Comparison of ENCODE assay signal across 15 cellular contexts in the genomic region with DNA sequence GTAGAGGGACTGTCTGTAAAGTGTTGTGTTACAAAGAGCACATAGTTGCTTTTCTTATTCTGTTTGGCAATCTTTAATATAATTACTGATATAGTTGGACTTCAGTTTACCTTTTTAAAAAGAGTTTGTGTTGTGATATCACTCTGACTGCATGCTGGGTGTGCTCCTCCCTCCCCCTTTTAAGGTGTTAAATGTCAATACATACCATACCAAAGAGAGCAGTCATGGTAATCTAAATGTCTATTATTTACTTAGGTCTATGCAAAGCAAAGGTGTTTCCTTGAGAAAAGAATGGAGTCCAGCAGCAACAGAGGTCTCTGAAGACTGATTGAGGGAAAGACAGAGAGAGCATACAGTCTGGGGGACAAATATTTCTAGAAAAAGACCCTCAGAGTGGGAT.
DNase-seq lines count a peak whose midpoint lies in the region; ATAC-seq and TF ChIP-seq lines count a peak whose summit lies in the region.
"Had no signal": no experiment of that assay in that cellular context is flagged by ENCODE, and none has a peak within 500 bp of the region (broad histone marks: within the 10 kb centered on the region; RNA-seq: fewer than 3 reads in every experiment).

No MANE protein-coding gene starts in this region.

- H3K9me3 ChIP-seq in mucosa of descending colon (no peaks in the 10 kb centered on the region), left lung (no peaks in the 10 kb centered on the region)

- H3K4me1 ChIP-seq in mucosa of descending colon (ENCODE audit: low read depth) (no peaks in the 10 kb centered on the region), left lung (peaks cover 0 to 7% of the 10 kb centered on the region in 2 donors)
- H3K4me1 ChIP-seq: BLaER1 had no signal

- POLR2A ChIA-PET in activated CD8-positive, alpha-beta T cell treated with anti-CD3 and anti-CD28 coated beads for 36 hours (lab: Charles Lee), result no interaction called here

- no TSS peak for BruUV-seq in Calu3 (replicated peaks; lab: Mats Ljungman, UMichigan)

- H3K36me3 ChIP-seq in mucosa of descending colon (ENCODE audit: low read depth) (no peaks in the 10 kb centered on the region), left lung (no peaks in the 10 kb centered on the region)
- H3K36me3 ChIP-seq: BLaER1 had no signal

- peak overlapping the region; percentile 36 for H3K4me3 Mint-ChIP-seq in Calu3 (ENCODE audit: low read depth, unreplicated experiment)
- no peak overlapping the region for H3K4me3 Mint-ChIP-seq in activated CD8-positive, alpha-beta T cell treated with anti-CD3 and anti-CD28 coated beads for 36 hours
- H3K4me3 Mint-ChIP-seq: CD8-positive, alpha-beta T cell; HFFc6 had no signal

- CTCF ChIA-PET in Calu3 (lab: Charles Lee), result no interaction called here
- CTCF ChIA-PET in activated CD8-positive, alpha-beta T cell treated with anti-CD3 and anti-CD28 coated beads for 36 hours (lab: Charles Lee), result no interaction called here

- no peak overlapping the region for H3K27ac ChIP-seq in left lung
- H3K27ac ChIP-seq: BLaER1, SK-N-MC had no signal

- peak overlapping the region; percentile 48 for H3K27ac Mint-ChIP-seq in Calu3 (ENCODE audit: unreplicated experiment)
- no peak overlapping the region for H3K27ac Mint-ChIP-seq in activated CD8-positive, alpha-beta T cell treated with anti-CD3 and anti-CD28 coated beads for 36 hours
- H3K27ac Mint-ChIP-seq: CD8-positive, alpha-beta T cell; HFFc6 had no signal

- peaks cover 30% of the 10 kb centered on the region for H3K4me1 Mint-ChIP-seq in Calu3 (ENCODE audit: low read depth, unreplicated experiment)
- H3K4me1 Mint-ChIP-seq in activated CD8-positive, alpha-beta T cell treated with anti-CD3 and anti-CD28 coated beads for 36 hours (ENCODE audit: low read depth), result no peaks in the 10 kb centered on the region

- no peaks in the 10 kb centered on the region for H3K27me3 Mint-ChIP-seq in Calu3 (ENCODE audit: unreplicated experiment)
- H3K27me3 Mint-ChIP-seq in activated CD8-positive, alpha-beta T cell treated with anti-CD3 and anti-CD28 coated beads for 36 hours, result peaks cover 5% of the 10 kb centered on the region

- DNase-seq in Calu3 (peak; percentile 25), NCI-H526 (lab: John Stamatoyannopoulos, UW) (peak; percentile 22 to 41), epithelial cell of esophagus (ENCODE audit: low read depth) (peak; percentile 80), mucosa of descending colon (no peak), left lung (no peak)
- DNase-seq in activated CD8-positive, alpha-beta T cell treated with anti-CD3 and anti-CD28 coated beads for 36 hours, result no peak
- DNase-seq in activated CD8-positive, alpha-beta memory T cell treated with anti-CD3 and anti-CD28 coated beads, Interleukin-2, amount 50 U/mL, for 48 hours, result no peak
- DNase-seq: CD8-positive, alpha-beta T cell; DMS79 treated with DMSO at 0.1 percent for 48 hours; HFFc6; KBM-7; NCI-H1694 treated with DMSO at 0.1 percent for 48 hours; NCI-H510A treated with DMSO at 0.1 percent for 48 hours had no signal

- H3K9me3 Mint-ChIP-seq in Calu3 (ENCODE audit: low read depth, unreplicated experiment), result peaks cover 14% of the 10 kb centered on the region
- peaks cover 7% of the 10 kb centered on the region for H3K9me3 Mint-ChIP-seq in activated CD8-positive, alpha-beta T cell treated with anti-CD3 and anti-CD28 coated beads for 36 hours

- H3K4me3 ChIP-seq in epithelial cell of esophagus (ENCODE audit: low read length), result no peak overlapping the region
- no peak overlapping the region for H3K4me3 ChIP-seq in mucosa of descending colon
- no peak overlapping the region for H3K4me3 ChIP-seq in left lung
- H3K4me3 ChIP-seq: BLaER1, SK-N-MC had no signal

- intact Hi-C loops in Calu3 (cut with micrococcal nuclease; ENCODE audit: unreplicated experiment) (loop anchor here (2.0 to 10.0 kb wide), 2 partner anchors 277 to 375 kb away; no protein-coding TSS in a partner anchor), mucosa of descending colon (cut with DNase I, micrococcal nuclease) (no loop called here), left lung (cut with DNase I) (no loop called here)
- intact Hi-C loops in activated CD8-positive, alpha-beta T cell treated with anti-CD3 and anti-CD28 coated beads for 36 hours (cut with micrococcal nuclease), result no loop called here

- ATAC-seq in mucosa of descending colon, result peak; percentile 51
- no peak for ATAC-seq in activated CD8-positive, alpha-beta T cell treated with anti-CD3 and anti-CD28 coated beads for 36 hours
- no peak for ATAC-seq in left lung
- ATAC-seq: CD8-positive, alpha-beta T cell had no signal

- TF ChIP-seq CTCF in Calu3 (IDR thresholded peaks at IDR 0.05; ENCODE audit: unreplicated experiment), result no peak
- no peak for TF ChIP-seq CTCF in epithelial cell of esophagus (IDR thresholded peaks at IDR 0.05; ENCODE audit: insufficient read depth, low read depth, low read length, missing control alignments)
- TF ChIP-seq CTCF in mucosa of descending colon (IDR thresholded peaks at IDR 0.05), result no peak
- no peak for TF ChIP-seq CTCF in activated CD8-positive, alpha-beta T cell treated with anti-CD3 and anti-CD28 coated beads for 36 hours (IDR thresholded peaks at IDR 0.05)
- TF ChIP-seq CTCF in left lung (IDR thresholded peaks at IDR 0.05), result no peak

- H3K27me3 ChIP-seq in left lung, result no peaks in the 10 kb centered on the region
- H3K27me3 ChIP-seq: BLaER1 had no signal

- H3K36me3 Mint-ChIP-seq in Calu3 (ENCODE audit: insufficient read depth, unreplicated experiment), result no peaks in the 10 kb centered on the region
- H3K36me3 Mint-ChIP-seq in activated CD8-positive, alpha-beta T cell treated with anti-CD3 and anti-CD28 coated beads for 36 hours (ENCODE audit: low read depth), result no peaks in the 10 kb centered on the region
- H3K36me3 Mint-ChIP-seq: CD8-positive, alpha-beta T cell had no signal

Comparison
In these comparisons a context has a peak if more than half of its experiments do, and no peak if none do; other contexts are left out.
1. DNase-seq: peak in Calu3 (single experiment), NCI-H526 (2 of 2) and epithelial cell of esophagus (single experiment); none in mucosa of descending colon (0 of 3), activated CD8-positive, alpha-beta T cell treated with anti-CD3 and anti-CD28 coated beads for 36 hours (single experiment), left lung (0 of 2) and activated CD8-positive, alpha-beta memory T cell treated with anti-CD3 and anti-CD28 coated beads, Interleukin-2, amount 50 U/mL, for 48 hours (single experiment).